In genomic region chr11:87260811-87261210, GRCh38 we compare ENCODE assay signal across 18 cellular contexts.
DNase-seq lines count a peak whose midpoint lies in the region; ATAC-seq lines count a peak whose summit lies in the region.
"Had no signal": no experiment of that assay in that cellular context is flagged by ENCODE, and none has a peak within 500 bp of the region (broad histone marks: within the 10 kb centered on the region; RNA-seq: fewer than 3 reads in every experiment).

No MANE protein-coding gene starts in this region.

- H4K20me1 ChIP-seq in Karpas-422 (ENCODE audit: insufficient read depth, low read depth, low read length) = no peaks in the 10 kb centered on the region

- H3K36me3 ChIP-seq in ACC112 (ENCODE audit: insufficient read depth, low read length) = no peaks in the 10 kb centered on the region
- no peaks in the 10 kb centered on the region; the same call in 1 of the 2 replicates for H3K36me3 ChIP-seq in Karpas-422 (ENCODE audit: insufficient read depth, low read length)
- H3K36me3 ChIP-seq in CD4-positive, alpha-beta memory T cell (ENCODE audit: insufficient read depth, low read length) = no peaks in the 10 kb centered on the region
- H3K36me3 ChIP-seq: MG63 had no signal

- no peaks in the 10 kb centered on the region for H3K4me1 Mint-ChIP-seq in CD4-positive, alpha-beta memory T cell

- POLR2A ChIA-PET in CD4-positive, alpha-beta memory T cell (lab: Charles Lee; ENCODE audit: partially characterized antibody) = no interaction called here

- peaks cover 0 to 7% of the 10 kb centered on the region in 2 donors for H3K36me3 Mint-ChIP-seq in CD4-positive, alpha-beta memory T cell

- no peak for ATAC-seq in HG03045 (IDR thresholded peaks at IDR 0.05; ENCODE audit: unreplicated experiment)
- ATAC-seq: Panc1, Right ventricle myocardium inferior had no signal

- H3K9me2 ChIP-seq in Karpas-422 (replicated peaks; ENCODE audit: insufficient read depth, low read length) = no peaks in the 10 kb centered on the region

- H3K79me2 ChIP-seq in ACC112 (ENCODE audit: control insufficient read depth, insufficient read depth, low read length, unreplicated experiment) = no peaks in the 10 kb centered on the region
- H3K79me2 ChIP-seq in Karpas-422 (ENCODE audit: low read length) = peaks cover 81% of the 10 kb centered on the region

- H3K9me3 Mint-ChIP-seq in CD4-positive, alpha-beta memory T cell = no peaks in the 10 kb centered on the region

- DNase-seq in Karpas-422 (no peak), dedifferentiated amniotic fluid mesenchymal stem cell (ENCODE audit: extremely low spot score) (peak; percentile 57), lung microvascular endothelial cell (ENCODE audit: low read depth in 2 of 2) (peak; percentile 16 to 47), posterior vena cava (ENCODE audit: low spot score) (no peak), KG1 (lab: John Stamatoyannopoulos, UW) (no peak)
- no peak for DNase-seq in CD4-positive, alpha-beta memory T cell
- DNase-seq: 8988T, DMS53, MG63, NCI-H1105 treated with DMSO at 0.1 percent for 48 hours, NCI-H187 treated with DMSO at 0.1 percent for 48 hours, NCI-H2171, NCI-H82 had no signal

- H3K4me3 ChIP-seq in ACC112 (ENCODE audit: low read depth, low read length) = no peak overlapping the region
- no peak overlapping the region for H3K4me3 ChIP-seq in Karpas-422 (ENCODE audit: low read length)
- no peak overlapping the region for H3K4me3 ChIP-seq in CD4-positive, alpha-beta memory T cell (ENCODE audit: low read length in 2 of 2)
- H3K4me3 ChIP-seq: MG63 had no signal

- no peak overlapping the region for H3K4me2 ChIP-seq in Karpas-422 (ENCODE audit: low read depth, low read length, poor library complexity, severe bottlenecking)
- H3K4me2 ChIP-seq: KMS-11 had no signal

- H3K4me1 ChIP-seq in ACC112 (ENCODE audit: control insufficient read depth, insufficient read depth, low read length, unreplicated experiment) = peaks cover 53% of the 10 kb centered on the region
- H3K4me1 ChIP-seq in Karpas-422 (ENCODE audit: low read length) = peaks cover 51% of the 10 kb centered on the region
- H3K4me1 ChIP-seq in CD4-positive, alpha-beta memory T cell (ENCODE audit: insufficient read depth, low read length) = no peaks in the 10 kb centered on the region

- intact Hi-C loops in posterior vena cava (cut with DNase I) = no loop called here
- intact Hi-C loops in CD4-positive, alpha-beta memory T cell (cut with micrococcal nuclease) = no loop called here

- no peaks in the 10 kb centered on the region for H3K27me3 Mint-ChIP-seq in CD4-positive, alpha-beta memory T cell

- H3K4me3 Mint-ChIP-seq in CD4-positive, alpha-beta memory T cell = no peak overlapping the region

- H3K9ac ChIP-seq in Karpas-422 (ENCODE audit: low read length) = no peak overlapping the region
- H3K9ac ChIP-seq: KMS-11 had no signal

- no peaks in the 10 kb centered on the region for H3K27me3 ChIP-seq in ACC112 (ENCODE audit: insufficient read depth, low read length)
- H3K27me3 ChIP-seq in Karpas-422 (ENCODE audit: low read length) = no peaks in the 10 kb centered on the region
- no peaks in the 10 kb centered on the region for H3K27me3 ChIP-seq in CD4-positive, alpha-beta memory T cell (ENCODE audit: insufficient read depth, low read length)
- H3K27me3 ChIP-seq: MG63 had no signal

- H2AFZ ChIP-seq in ACC112 (ENCODE audit: low read length, unreplicated experiment) (no peak overlapping the region), Karpas-422 (ENCODE audit: low read length) (no peak overlapping the region)

- H3K9me3 ChIP-seq in Karpas-422 (ENCODE audit: low read length) = no peaks in the 10 kb centered on the region
- no peaks in the 10 kb centered on the region for H3K9me3 ChIP-seq in CD4-positive, alpha-beta memory T cell (ENCODE audit: control insufficient read depth in 1 of 2, low read length in 2 of 2)
- H3K9me3 ChIP-seq: MG63 had no signal

- CTCF ChIA-PET in CD4-positive, alpha-beta memory T cell (lab: Charles Lee; ENCODE audit: partially characterized antibody) = no interaction called here

- H3K27ac ChIP-seq in ACC112 (ENCODE audit: low read depth, low read length) (peak overlapping the region; percentile 29), Karpas-422 (ENCODE audit: low read length) (peak overlapping the region; percentile 25; the same call in 1 of the 2 replicates)
- H3K27ac ChIP-seq in CD4-positive, alpha-beta memory T cell (ENCODE audit: low read depth, low read length) = no peak overlapping the region
- H3K27ac ChIP-seq: KMS-11 had no signal

- peak overlapping the region in 1 of 7 donors; percentile 19 for H3K27ac Mint-ChIP-seq in CD4-positive, alpha-beta memory T cell

Comparison
In these comparisons a context has a peak if more than half of its experiments do, and no peak if none do; other contexts are left out.
1. DNase-seq: peak in dedifferentiated amniotic fluid mesenchymal stem cell (single experiment) and lung microvascular endothelial cell (2 of 2); none in Karpas-422 (single experiment), posterior vena cava (single experiment), CD4-positive, alpha-beta memory T cell (0 of 5) and KG1 (single experiment).